ENCODE assay signal across 35 cellular contexts in the genomic region with DNA sequence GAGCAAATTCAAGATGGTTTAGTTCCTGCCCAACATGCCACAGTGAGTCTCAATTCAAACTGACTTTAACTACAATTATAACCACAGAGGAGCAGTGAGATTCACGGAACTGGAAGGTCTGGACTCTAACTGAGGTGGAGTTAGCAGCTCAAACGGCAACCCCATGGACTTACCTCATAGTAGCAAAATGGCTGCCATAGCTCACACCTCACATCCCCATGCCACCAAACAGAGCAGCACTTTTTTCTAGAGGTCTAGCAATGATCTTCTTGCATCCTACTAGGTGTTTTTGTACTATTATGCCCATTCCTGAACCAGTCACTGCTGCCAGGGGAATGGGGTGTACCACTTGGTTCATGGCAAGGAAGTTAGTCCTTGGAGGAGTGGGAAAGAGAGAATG.
DNase-seq lines count a peak whose midpoint lies in the region; ATAC-seq, FAIRE-seq and TF ChIP-seq lines count a peak whose summit lies in the region.
"Had no signal": no experiment of that assay in that cellular context is flagged by ENCODE, and none has a peak within 500 bp of the region (broad histone marks: within the 10 kb centered on the region; RNA-seq: fewer than 3 reads in every experiment).

No MANE protein-coding gene starts in this region.

- H4K8ac ChIP-seq in H1 (ENCODE audit: extremely low read depth, insufficient read depth, low read length) (no peak overlapping the region), neuronal stem cell (ENCODE audit: low read depth, low read length) (no peak overlapping the region)

- H3K4me3 ChIP-seq in HEK293 (ENCODE audit: low read depth, low read length) (no peak overlapping the region), K562 (no peak overlapping the region), H1 (ENCODE audit: extremely low read depth in 1 of 4, insufficient read depth in 2 of 4, low read depth in 3 of 4, low read length in 4 of 4) (no peak overlapping the region), spleen (no peak overlapping the region), right atrium auricular region (no peak overlapping the region), neuronal stem cell (ENCODE audit: low read length in 2 of 2) (no peak overlapping the region), upper lobe of left lung (no peak overlapping the region)
- H3K4me3 ChIP-seq: A549; BLaER1; BLaER1 treated with 17β-estradiol and CSF1 and Interleukin-3, amounts not matched to agents 10 nM and 100 nM had no signal

- H2BK20ac ChIP-seq in H1 (ENCODE audit: low read length), result no peak overlapping the region

- H2BK5ac ChIP-seq in H1 (ENCODE audit: low read depth, low read length) (no peak overlapping the region), neuronal stem cell (ENCODE audit: low read length) (no peak overlapping the region)

- intact Hi-C loops in K562 (cut with micrococcal nuclease) (no loop called here), spleen (cut with DNase I; ENCODE audit: low total_unique reads) (no loop called here)

- no peaks in the 10 kb centered on the region for H3K4me1 ChIP-seq in HEK293 (ENCODE audit: control insufficient read depth, insufficient read depth, low read length)
- H3K4me1 ChIP-seq in K562 (replicated peaks in 1 of 2; ENCODE audit: control insufficient read depth in 2 of 2, insufficient read depth in 2 of 2, low read length in 2 of 2), result no peaks in the 10 kb centered on the region
- peaks cover 0 to 4% (median 0%) of the 10 kb centered on the region in 4 experiments; a peak in 2 of 7 replicates for H3K4me1 ChIP-seq in H1 (replicated peaks in 1 of 4; ENCODE audit: control insufficient read depth in 3 of 4, insufficient read depth in 4 of 4, low read length in 3 of 4)
- H3K4me1 ChIP-seq in spleen, result no peaks in the 10 kb centered on the region
- no peaks in the 10 kb centered on the region for H3K4me1 ChIP-seq in right atrium auricular region
- H3K4me1 ChIP-seq in neuronal stem cell (ENCODE audit: control insufficient read depth in 2 of 2, insufficient read depth in 1 of 2, low read depth in 1 of 2, low read length in 2 of 2), result peaks cover 7 to 11% of the 10 kb centered on the region in 2 donors
- H3K4me1 ChIP-seq in upper lobe of left lung, result no peaks in the 10 kb centered on the region
- H3K4me1 ChIP-seq: A549, BE2C, BLaER1, Caco-2 had no signal

- no peaks in the 10 kb centered on the region; the same call in 1 of the 2 replicates for H3K79me1 ChIP-seq in H1 (ENCODE audit: low read depth, low read length)
- H3K79me1 ChIP-seq in neuronal stem cell (ENCODE audit: low read depth, low read length), result no peaks in the 10 kb centered on the region

- 0% methylated on average over 2 of the region's 2 CpGs for WGBS in K562 (ENCODE audit: insufficient coverage, low coverage, missing lambda C conversion rate)
- 96% methylated on average over 2 of the region's 2 CpGs; no CpG with 5 or more reads in 1 of the 2 experiments for WGBS in H1 (ENCODE audit: extremely low coverage in 1 of 2, insufficient coverage in 1 of 2, insufficient read length in 1 of 2, insufficient replicate concordance in 2 of 2, low coverage in 1 of 2, low lambda C conversion rate in 2 of 2, missing lambda C conversion rate in 1 of 2), 2 experiments
- WGBS in spleen, 5 donors, result 80 to 100% (median 88%) methylated on average over 2 of the region's 2 CpGs
- no CpG with 5 or more reads among the region's 2 CpGs for WGBS in neuronal stem cell (ENCODE audit: extremely low coverage in 2 of 2, insufficient read length in 2 of 2, insufficient replicate concordance in 1 of 2), 2 donors
- 40 to 89% methylated on average over 1 to 2 of the region's 2 CpGs for WGBS in upper lobe of left lung, 2 donors

- no peak overlapping the region for H3K18ac ChIP-seq in H1 (ENCODE audit: extremely low read depth, low read length)
- H3K18ac ChIP-seq in neuronal stem cell (ENCODE audit: low read length), result no peak overlapping the region

- H3K14ac ChIP-seq in H1 (ENCODE audit: insufficient read length) (no peak overlapping the region), neuronal stem cell (ENCODE audit: low read length) (no peak overlapping the region)

- POLR2A ChIA-PET in HEK293 (lab: Yijun Ruan, JAX), result no interaction called here
- POLR2A ChIA-PET in K562 (lab: Yijun Ruan, JAX), result interaction anchor here (0.6 kb wide), 1 partner anchor 12 kb away, joined by 4 read pairs; no protein-coding TSS in a partner anchor
- POLR2A ChIA-PET in H1 (lab: Charles Lee; ENCODE audit: partially characterized antibody), result no interaction called here

- H3K79me2 ChIP-seq in K562 (ENCODE audit: control insufficient read depth, insufficient read depth, low read length), result no peaks in the 10 kb centered on the region
- H3K79me2 ChIP-seq in H1 (ENCODE audit: control insufficient read depth in 1 of 2, insufficient read depth in 2 of 2, low read length in 2 of 2), result no peaks in the 10 kb centered on the region

- no peak overlapping the region for H4K91ac ChIP-seq in H1 (replicated peaks; ENCODE audit: insufficient read length, low read length)
- H4K91ac ChIP-seq in neuronal stem cell (ENCODE audit: low read depth, low read length, poor library complexity), result no peak overlapping the region

- TF ChIP-seq RAD21 in K562 (CRISPR knock-in tag; conservative IDR thresholded peaks at IDR 0.05 in 1 of 2, IDR thresholded peaks at IDR 0.05 in 1 of 2) (no peak), H1 (IDR thresholded peaks at IDR 0.05 in 1 of 2, conservative IDR thresholded peaks at IDR 0.05 in 1 of 2; ENCODE audit: low read depth in 2 of 2, low read length in 2 of 2) (no peak)

- H3K36me3 ChIP-seq in HEK293 (ENCODE audit: control insufficient read depth in 2 of 2, insufficient read depth in 1 of 2, low read length in 2 of 2), result no peaks in the 10 kb centered on the region; a peak in 1 of 3 replicates
- H3K36me3 ChIP-seq in K562 (ENCODE audit: control insufficient read depth, insufficient read depth, low read length), result no peaks in the 10 kb centered on the region
- no peaks in the 10 kb centered on the region for H3K36me3 ChIP-seq in H1 (ENCODE audit: control insufficient read depth in 2 of 4, insufficient read depth in 4 of 4, low read length in 3 of 4)
- H3K36me3 ChIP-seq in spleen, result no peaks in the 10 kb centered on the region
- no peaks in the 10 kb centered on the region for H3K36me3 ChIP-seq in right atrium auricular region
- H3K36me3 ChIP-seq in neuronal stem cell (replicated peaks in 1 of 2; ENCODE audit: control insufficient read depth in 2 of 2, insufficient read depth in 2 of 2, low read length in 2 of 2), result no peaks in the 10 kb centered on the region
- H3K36me3 ChIP-seq in upper lobe of left lung, result no peaks in the 10 kb centered on the region
- H3K36me3 ChIP-seq: BE2C; BLaER1; BLaER1 treated with 17β-estradiol and CSF1 and Interleukin-3, amounts not matched to agents 10 nM and 100 nM had no signal

- peaks cover 8% of the 10 kb centered on the region; the same call in 1 of the 2 replicates for H3K23me2 ChIP-seq in H1 (ENCODE audit: low read depth, low read length)

- H3K27me3 ChIP-seq in K562 (ENCODE audit: control insufficient read depth in 2 of 2, insufficient read depth in 2 of 2, low read length in 2 of 2) (peaks cover 0 to 5% of the 10 kb centered on the region in 2 experiments; a peak in 1 of 5 replicates), H1 (replicated peaks in 1 of 4; ENCODE audit: control insufficient read depth in 3 of 4, extremely low read depth in 1 of 4, insufficient read depth in 3 of 4, low read length in 3 of 4) (no peaks in the 10 kb centered on the region), spleen (replicated peaks in 1 of 7) (peaks cover 0 to 5% (median 0%) of the 10 kb centered on the region in 7 donors), right atrium auricular region (no peaks in the 10 kb centered on the region), neuronal stem cell (ENCODE audit: control insufficient read depth in 3 of 3, insufficient read depth in 3 of 3, low read depth in 1 of 3, low read length in 3 of 3) (no peaks in the 10 kb centered on the region), upper lobe of left lung (no peaks in the 10 kb centered on the region)
- H3K27me3 ChIP-seq: BE2C; BLaER1; BLaER1 treated with 17β-estradiol and CSF1 and Interleukin-3, amounts not matched to agents 10 nM and 100 nM had no signal

- H2BK15ac ChIP-seq in H1 (ENCODE audit: low read length) (no peak overlapping the region), neuronal stem cell (ENCODE audit: low read length) (no peak overlapping the region)

- DNase-seq in K562 (ENCODE audit: extremely low read depth in 1 of 4, low spot score in 3 of 4) (no peak), H1 (ENCODE audit: low read depth in 1 of 2, low spot score in 2 of 2) (no peak), spleen (peak; percentile 25), right atrium auricular region (ENCODE audit: low spot score) (no peak), neuronal stem cell (ENCODE audit: low spot score) (no peak), GDM1 (lab: John Stamatoyannopoulos, UW) (no peak), upper lobe of left lung (no peak)
- DNase-seq: 8988T; ACHN; AML-193; BE2C; C1 segment of cervical spinal cord; Caco-2; Calu3; CD4-positive, alpha-beta memory T cell; CD4-positive, alpha-beta T cell; CD4-positive, CD25-positive, alpha-beta regulatory T cell; CD8-positive, alpha-beta memory T cell; CD8-positive, alpha-beta T cell; COR-L47; DMS 273 treated with DMSO at 0.1 percent for 48 hours; DMS153; DMS53; DMS79; DMS79 treated with DMSO at 0.1 percent for 48 hours; DND-41; EL had no signal

- H4K5ac ChIP-seq in H1 (ENCODE audit: insufficient read length, low read depth, low read length), result no peak overlapping the region

- H2AK5ac ChIP-seq in H1 (ENCODE audit: low read depth, low read length) (no peak overlapping the region), neuronal stem cell (ENCODE audit: low read depth, low read length) (no peak overlapping the region)

- H4K20me1 ChIP-seq in K562 (replicated peaks; ENCODE audit: control insufficient read depth, insufficient read depth, low read length) (no peaks in the 10 kb centered on the region), H1 (replicated peaks in 1 of 2; ENCODE audit: control insufficient read depth in 1 of 2, insufficient read depth in 2 of 2, low read length in 2 of 2) (no peaks in the 10 kb centered on the region)
- H4K20me1 ChIP-seq: BLaER1; BLaER1 treated with 17β-estradiol and CSF1 and Interleukin-3, amounts not matched to agents 10 nM and 100 nM had no signal

- TF ChIP-seq EP300 in K562 (IDR thresholded peaks at IDR 0.05; ENCODE audit: low read length), result no peak
- TF ChIP-seq EP300 in H1 (IDR thresholded peaks at IDR 0.05; ENCODE audit: borderline replicate concordance in 1 of 2, low read depth in 2 of 2, low read length in 2 of 2), result no peak
- no peak for TF ChIP-seq EP300 in upper lobe of left lung (IDR thresholded peaks at IDR 0.05)

- H3K9ac ChIP-seq in K562 (ENCODE audit: insufficient read depth in 1 of 2, low read depth in 2 of 2, low read length in 2 of 2) (no peak overlapping the region), H1 (replicated peaks in 1 of 4; ENCODE audit: extremely low read depth in 1 of 4, low read depth in 3 of 4, low read length in 3 of 4) (no peak overlapping the region), neuronal stem cell (ENCODE audit: low read depth, low read length, poor library complexity) (no peak overlapping the region)
- H3K9ac ChIP-seq: BLaER1; BLaER1 treated with 17β-estradiol and CSF1 and Interleukin-3, amounts not matched to agents 10 nM and 100 nM had no signal

- CTCF ChIA-PET in HEK293 (lab: Yijun Ruan, JAX), result no interaction called here
- CTCF ChIA-PET in K562 (lab: Yijun Ruan, JAX; ENCODE audit: low intra/inter-chr PET ratio), result no interaction called here
- CTCF ChIA-PET in H1 (lab: Charles Lee; ENCODE audit: partially characterized antibody), result interaction anchor here (0.6 to 1.4 kb wide), 3 partner anchors 11 to 236 kb away, joined by 3 read pairs; no protein-coding TSS in a partner anchor

- H3K9me3 ChIP-seq in HEK293 (ENCODE audit: control insufficient read depth, insufficient read depth, low read depth, low read length) (no peaks in the 10 kb centered on the region), K562 (replicated peaks; ENCODE audit: control insufficient read depth, insufficient read depth, low read depth, low read length) (no peaks in the 10 kb centered on the region), H1 (ENCODE audit: insufficient read depth in 2 of 2, low read depth in 1 of 2, low read length in 1 of 2) (no peaks in the 10 kb centered on the region), spleen (peaks cover 0 to 17% (median 4%) of the 10 kb centered on the region in 8 donors), right atrium auricular region (no peaks in the 10 kb centered on the region), neuronal stem cell (replicated peaks in 1 of 2; ENCODE audit: control insufficient read depth in 2 of 2, insufficient read depth in 1 of 2, low read depth in 1 of 2, low read length in 2 of 2) (peaks cover 0 to 7% of the 10 kb centered on the region in 2 donors), upper lobe of left lung (no peaks in the 10 kb centered on the region)
- H3K9me3 ChIP-seq: BE2C, BLaER1, Caco-2 had no signal

- no peak overlapping the region for H3K56ac ChIP-seq in H1 (replicated peaks; ENCODE audit: insufficient read length, low read depth, low read length)

- no peak overlapping the region for H3K4ac ChIP-seq in H1 (replicated peaks; ENCODE audit: insufficient read length, low read depth, low read length)
- no peak overlapping the region for H3K4ac ChIP-seq in neuronal stem cell (ENCODE audit: low read length)

- no peaks in the 10 kb centered on the region for H3K9me1 ChIP-seq in K562 (ENCODE audit: control insufficient read depth, insufficient read depth, low read length)

- in situ Hi-C loops in K562 (cut with MboI), result no loop called here

- TF ChIP-seq POLR2A in K562 (conservative IDR thresholded peaks at IDR 0.05) (no peak), H1 (IDR thresholded peaks at IDR 0.05; ENCODE audit: control extremely low read depth in 1 of 2, low read depth in 2 of 2, low read length in 2 of 2) (no peak), spleen (IDR thresholded peaks at IDR 0.05) (no peak), upper lobe of left lung (IDR thresholded peaks at IDR 0.05) (no peak)

- H3K27ac ChIP-seq in HEK293 (ENCODE audit: extremely low read depth, low read depth, low read length) (no peak overlapping the region), K562 (ENCODE audit: extremely low read depth, low read depth, low read length) (no peak overlapping the region), H1 (ENCODE audit: low read depth, low read length) (no peak overlapping the region), spleen (no peak overlapping the region), right atrium auricular region (no peak overlapping the region), neuronal stem cell (replicated peaks; ENCODE audit: low read length) (no peak overlapping the region), upper lobe of left lung (no peak overlapping the region)
- H3K27ac ChIP-seq: 22Rv1; A549; BLaER1; BLaER1 treated with 17β-estradiol and CSF1 and Interleukin-3, amounts not matched to agents 10 nM and 100 nM; C4-2B had no signal

- no peak for TF ChIP-seq CTCF in HEK293 (tag by site-specific recombination; IDR thresholded peaks at IDR 0.05)
- TF ChIP-seq CTCF in K562 (IDR thresholded peaks at IDR 0.05 in 2 of 3, conservative IDR thresholded peaks at IDR 0.05 in 1 of 3; ENCODE audit: insufficient read depth in 2 of 3, low read depth in 1 of 3, low read length in 3 of 3), result no peak
- TF ChIP-seq CTCF in H1 (IDR thresholded peaks at IDR 0.05; ENCODE audit: control extremely low read depth in 1 of 3, insufficient read depth in 1 of 3, low read depth in 1 of 3, low read length in 3 of 3), result no peak
- no peak for TF ChIP-seq CTCF in spleen (IDR thresholded peaks at IDR 0.05 in 8 of 11, conservative IDR thresholded peaks at IDR 0.05 in 3 of 11)
- no peak for TF ChIP-seq CTCF in right atrium auricular region (IDR thresholded peaks at IDR 0.05)
- TF ChIP-seq CTCF in upper lobe of left lung (IDR thresholded peaks at IDR 0.05), result no peak

- H3K4me2 ChIP-seq in K562 (ENCODE audit: insufficient read depth, low read length), result no peak overlapping the region
- no peak overlapping the region for H3K4me2 ChIP-seq in H1 (ENCODE audit: insufficient read depth in 1 of 2, low read depth in 2 of 2, low read length in 2 of 2)
- H3K4me2 ChIP-seq in neuronal stem cell (ENCODE audit: insufficient read depth, low read length, poor library complexity, severe bottlenecking), result no peak overlapping the region
- H3K4me2 ChIP-seq: A549; BLaER1; BLaER1 treated with 17β-estradiol and CSF1 and Interleukin-3, amounts not matched to agents 10 nM and 100 nM had no signal

- no peak overlapping the region for H2BK12ac ChIP-seq in H1 (ENCODE audit: low read depth, low read length)
- no peak overlapping the region for H2BK12ac ChIP-seq in neuronal stem cell (ENCODE audit: low read length)

- no peak overlapping the region for H2BK120ac ChIP-seq in H1 (replicated peaks; ENCODE audit: low read depth, low read length)
- no peak overlapping the region for H2BK120ac ChIP-seq in neuronal stem cell (ENCODE audit: low read depth, low read length)

- H2AFZ ChIP-seq in K562 (ENCODE audit: low read depth, low read length) (no peak overlapping the region), H1 (ENCODE audit: low read length) (no peak overlapping the region), neuronal stem cell (ENCODE audit: low read length) (no peak overlapping the region)

- FAIRE-seq in K562 (lab: Jason Lieb, UNC), result no peak
- FAIRE-seq in H1 (lab: Jason Lieb, UNC), result no peak
- FAIRE-seq: A204.1, D721Med had no signal

- no peak for ATAC-seq in K562
- ATAC-seq in upper lobe of left lung (ENCODE audit: low FRiP score in 2 of 2), result no peak
- ATAC-seq: A549; CD8-positive, alpha-beta T cell had no signal

- BruUV-seq in K562 (replicated peaks; lab: Mats Ljungman, UMichigan), result no TSS peak

- H3K23ac ChIP-seq in H1 (ENCODE audit: insufficient read length) (no peak overlapping the region), neuronal stem cell (ENCODE audit: low read depth, low read length, poor library complexity) (no peak overlapping the region)
